Comparison of ENCODE assay signal across 27 cellular contexts in genomic region chr12:117359029-117359845, GRCh38. TPM values are rescaled to one million over a fixed set of nuclear protein-coding genes. Genes with fewer than 3 reads are reported as not detected.
"Had no signal": no experiment of that assay in that cellular context is flagged by ENCODE, and none has a peak within 500 bp of the region (broad histone marks: within the 10 kb centered on the region; RNA-seq: fewer than 3 reads in every experiment).

No MANE protein-coding gene starts in this region.

- H3K27ac Mint-ChIP-seq: dendritic cell treated with granulocyte-macrophage colony-stimulating factor and Interleukin-4, amounts not matched to agents 40 ng/mL and 50 ng/mL, for 4 days; effector memory CD8-positive, alpha-beta T cell; immature natural killer cell; memory B cell; nephron; stimulated activated memory B cell treated with anti-CD40 and anti-IgM and Interleukin-4, amounts not matched to agents 10 μg/mL and 1 μg/mL and 100 μg/mL, for 72 hours; stimulated activated naive CD8-positive, alpha-beta T cell treated with anti-CD3 and anti-CD28 coated beads, Interleukin-15, Interleukin-2, amounts not matched to agents 100 ng/mL and 50 ng/mL, for 24 hours had no signal

- DNase-seq: effector memory CD8-positive, alpha-beta T cell; esophagus squamous epithelium; foreskin fibroblast; immature natural killer cell; kidney; left cardiac atrium; left ventricle myocardium inferior; lower lobe of right lung; midbrain; spleen; stimulated activated CD4-positive, alpha-beta T cell treated with anti-CD3 and anti-CD28 coated beads, Interleukin-15, amount 100 ng/mL, for 24 hours; stimulated activated CD4-positive, alpha-beta T cell treated with anti-CD3 and anti-CD28 coated beads, Interleukin-1b, Interleukin-23, amount 100 ng/mL, for 48 hours; stimulated activated CD4-positive, alpha-beta T cell treated with anti-CD3 and anti-CD28 coated beads, Interleukin-4, amount 100 ng/mL, for 24 hours; testis; upper lobe of right lung had no signal

- H3K9me3 Mint-ChIP-seq: dendritic cell treated with granulocyte-macrophage colony-stimulating factor and Interleukin-4, amounts not matched to agents 40 ng/mL and 50 ng/mL, for 4 days; effector memory CD8-positive, alpha-beta T cell; immature natural killer cell; memory B cell; nephron; stimulated activated naive CD8-positive, alpha-beta T cell treated with anti-CD3 and anti-CD28 coated beads, Interleukin-15, Interleukin-2, amounts not matched to agents 100 ng/mL and 50 ng/mL, for 24 hours had no signal

- H3K9me3 ChIP-seq: esophagus squamous epithelium, left ventricle myocardium inferior, lower lobe of right lung, neutrophil, spleen, testis, tibial nerve, upper lobe of right lung, vagina had no signal

- H3K4me3 Mint-ChIP-seq: dendritic cell treated with granulocyte-macrophage colony-stimulating factor and Interleukin-4, amounts not matched to agents 40 ng/mL and 50 ng/mL, for 4 days; effector memory CD8-positive, alpha-beta T cell; immature natural killer cell; memory B cell; stimulated activated memory B cell treated with anti-CD40 and anti-IgM and Interleukin-4, amounts not matched to agents 10 μg/mL and 1 μg/mL and 100 μg/mL, for 72 hours; stimulated activated naive CD8-positive, alpha-beta T cell treated with anti-CD3 and anti-CD28 coated beads, Interleukin-15, Interleukin-2, amounts not matched to agents 100 ng/mL and 50 ng/mL, for 24 hours had no signal

- H2AFZ ChIP-seq: hepatocyte had no signal

- H3K4me3 ChIP-seq: hepatocyte, left ventricle myocardium inferior, spleen had no signal

- FAIRE-seq: colon, kidney had no signal

- H3K36me3 ChIP-seq: esophagus squamous epithelium, left ventricle myocardium inferior, lower lobe of right lung, neutrophil, spleen, tibial nerve, upper lobe of right lung, vagina had no signal

- H3K4me1 ChIP-seq: lower lobe of right lung, spleen, testis, upper lobe of right lung, vagina had no signal

- H3K79me2 ChIP-seq: hepatocyte had no signal

- H3K4me1 Mint-ChIP-seq: immature natural killer cell; memory B cell; nephron; stimulated activated memory B cell treated with anti-CD40 and anti-IgM and Interleukin-4, amounts not matched to agents 10 μg/mL and 1 μg/mL and 100 μg/mL, for 72 hours had no signal

- H3K36me3 Mint-ChIP-seq: immature natural killer cell; memory B cell; stimulated activated memory B cell treated with anti-CD40 and anti-IgM and Interleukin-4, amounts not matched to agents 10 μg/mL and 1 μg/mL and 100 μg/mL, for 72 hours had no signal

- H3K27me3 ChIP-seq: testis, vagina had no signal

- ATAC-seq: effector memory CD8-positive, alpha-beta T cell; left cardiac atrium; lower lobe of right lung; stimulated activated memory B cell treated with anti-CD40 and anti-IgM and Interleukin-4, amounts not matched to agents 10 μg/mL and 1 μg/mL and 100 μg/mL, for 72 hours; upper lobe of right lung had no signal

- H3K27ac ChIP-seq: esophagus squamous epithelium, hepatocyte, left ventricle myocardium inferior, lower lobe of right lung, neutrophil, spleen, testis, upper lobe of right lung, vagina had no signal

RNA-seq across cellular contexts. Expression of gene NOS1, which starts 2.2 kb away (rescaled TPM):
- total RNA-seq: hepatocyte, osteoblast, subcutaneous adipose tissue had no signal
- polyA plus RNA-seq: hepatocyte, immature natural killer cell had no signal
